1 cellular context compared by ENCODE assay signal in genomic region chr6:111957623-111958315, GRCh38.
TF ChIP-seq lines count a peak whose summit lies in the region.

No MANE protein-coding gene starts in this region.

TF ChIP-seq in HEK293, 187 proteins besides CTCF, POLR2A, EP300 and RAD21 (continued from another document):
- TF ChIP-seq ZNF362 (tag by site-specific recombination; IDR thresholded peaks at IDR 0.05) (peak; percentile 67; the same call in 1 of the 2 replicates), ZNF701 (tag by site-specific recombination; IDR thresholded peaks at IDR 0.05) (no peak), ZNF366 (tag by site-specific recombination; conservative IDR thresholded peaks at IDR 0.05) (peak; percentile 54), ATF2 (tag by site-specific recombination; IDR thresholded peaks at IDR 0.05; ENCODE audit: low read depth) (no peak), GFI1B (tag by site-specific recombination; IDR thresholded peaks at IDR 0.05) (no peak), ZNF626 (tag by site-specific recombination; IDR thresholded peaks at IDR 0.05) (no peak), ZNF223 (tag by site-specific recombination; IDR thresholded peaks at IDR 0.05) (no peak), ZNF266 (tag by site-specific recombination; IDR thresholded peaks at IDR 0.05; ENCODE audit: low read depth) (no peak), ZNF174 (tag by site-specific recombination; IDR thresholded peaks at IDR 0.05) (no peak), ZNF280D (tag by site-specific recombination; IDR thresholded peaks at IDR 0.05) (no peak; the same call in 1 of the 2 replicates), TRIM28 (IDR thresholded peaks at IDR 0.05; ENCODE audit: borderline replicate concordance, low read length) (peak; percentile 97), ZNF169 (tag by site-specific recombination; IDR thresholded peaks at IDR 0.05) (no peak), ZNF777 (tag by site-specific recombination; IDR thresholded peaks at IDR 0.05; ENCODE audit: borderline replicate concordance) (no peak), ZNF610 (tag by site-specific recombination; IDR thresholded peaks at IDR 0.05; ENCODE audit: borderline replicate concordance) (no peak), KLF16 (tag by site-specific recombination; IDR thresholded peaks at IDR 0.05) (no peak), IKZF3 (tag by site-specific recombination; IDR thresholded peaks at IDR 0.05) (peak; percentile 85)
- TF ChIP-seq, protein P1, sequence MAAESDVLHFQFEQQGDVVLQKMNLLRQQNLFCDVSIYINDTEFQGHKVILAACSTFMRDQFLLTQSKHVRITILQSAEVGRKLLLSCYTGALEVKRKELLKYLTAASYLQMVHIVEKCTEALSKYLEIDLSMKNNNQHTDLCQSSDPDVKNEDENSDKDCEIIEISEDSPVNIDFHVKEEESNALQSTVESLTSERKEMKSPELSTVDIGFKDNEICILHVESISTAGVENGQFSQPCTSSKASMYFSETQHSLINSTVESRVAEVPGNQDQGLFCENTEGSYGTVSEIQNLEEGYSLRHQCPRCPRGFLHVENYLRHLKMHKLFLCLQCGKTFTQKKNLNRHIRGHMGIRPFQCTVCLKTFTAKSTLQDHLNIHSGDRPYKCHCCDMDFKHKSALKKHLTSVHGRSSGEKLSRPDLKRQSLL (tag by site-specific recombination; IDR thresholded peaks at IDR 0.05), result no peak
